18 cellular contexts compared by ENCODE assay signal in genomic region chr5:56850423-56850822, GRCh38.
"Had no signal": no experiment of that assay in that cellular context is flagged by ENCODE, and none has a peak within 500 bp of the region (broad histone marks: within the 10 kb centered on the region; RNA-seq: fewer than 3 reads in every experiment).

No MANE protein-coding gene starts in this region.

- H3K27me3 ChIP-seq: body of pancreas, cardiac muscle cell, tibial artery had no signal

- H3K27me3 Mint-ChIP-seq: activated B cell treated with CpG ODN at 0.5 μM for 24 hours; activated CD4-positive, alpha-beta T cell treated with anti-CD3 and anti-CD28 coated beads for 36 hours; naive thymus-derived CD8-positive, alpha-beta T cell had no signal

- ATAC-seq: body of pancreas; stimulated activated naive CD8-positive, alpha-beta T cell treated with anti-CD3 and anti-CD28 coated beads, Interleukin-15, Interleukin-2, amounts not matched to agents 100 U/mL and 50 U/mL, for 24 hours had no signal

- H3K27ac ChIP-seq: cardiac muscle cell, lower lobe of right lung, tibial artery had no signal

- H3K9me3 ChIP-seq: body of pancreas, lower lobe of right lung, tibial artery had no signal

- H3K4me3 ChIP-seq: body of pancreas, cardiac muscle cell, lower lobe of right lung, tibial artery had no signal

- H3K36me3 ChIP-seq: cardiac muscle cell, lower lobe of right lung, tibial artery had no signal

- H3K27ac Mint-ChIP-seq: activated T-helper 1 cell treated with anti-CD3 and anti-CD28 coated beads, Interleukin-12 subunit alpha, Interleukin-12 subunit beta, Interleukin-2, Interleukin-4 antibody, amounts not matched to agents 30 ng/mL and 10 ng/mL and 1 ng/mL, durations not matched to agents 14 hours and 24 hours and 36 hours had no signal

- FAIRE-seq: kidney had no signal

- H3K4me3 Mint-ChIP-seq: activated B cell treated with CpG ODN at 0.5 μM for 24 hours; activated T-helper 1 cell treated with anti-CD3 and anti-CD28 coated beads, Interleukin-12 subunit alpha, Interleukin-12 subunit beta, Interleukin-2, Interleukin-4 antibody, amounts not matched to agents 30 ng/mL and 10 ng/mL and 1 ng/mL, durations not matched to agents 14 hours and 24 hours and 36 hours had no signal

- DNase-seq: activated B cell treated with CpG ODN at 0.5 μM for 24 hours; activated CD4-positive, alpha-beta T cell treated with anti-CD3 and anti-CD28 coated beads for 36 hours; activated CD4-positive, alpha-beta T cell treated with anti-CD3 and anti-CD28 coated beads, Interleukin-2, amount 50 U/mL, for 4 hours; activated CD8-positive, alpha-beta memory T cell treated with anti-CD3 and anti-CD28 coated beads for 24 hours; activated CD8-positive, alpha-beta memory T cell treated with anti-CD3 and anti-CD28 coated beads, Interleukin-2, amount 50 U/mL, for 48 hours; body of pancreas; cortex of kidney; foreskin melanocyte; kidney; lower lobe of right lung; naive thymus-derived CD8-positive, alpha-beta T cell; right cardiac atrium; stimulated activated CD4-positive, alpha-beta T cell treated with anti-CD3 and anti-CD28 coated beads, Interleukin-4, amount 100 ng/mL, for 24 hours; stimulated activated naive CD8-positive, alpha-beta T cell treated with anti-CD3 and anti-CD28 coated beads, Interleukin-15, Interleukin-2, amounts not matched to agents 100 U/mL and 50 U/mL, for 24 hours; T1000; tibial artery had no signal

- H3K9me3 Mint-ChIP-seq: activated B cell treated with CpG ODN at 0.5 μM for 24 hours; activated T-helper 1 cell treated with anti-CD3 and anti-CD28 coated beads, Interleukin-12 subunit alpha, Interleukin-12 subunit beta, Interleukin-2, Interleukin-4 antibody, amounts not matched to agents 30 ng/mL and 10 ng/mL and 1 ng/mL, durations not matched to agents 14 hours and 24 hours and 36 hours; naive thymus-derived CD8-positive, alpha-beta T cell had no signal
